In the genomic region with DNA sequence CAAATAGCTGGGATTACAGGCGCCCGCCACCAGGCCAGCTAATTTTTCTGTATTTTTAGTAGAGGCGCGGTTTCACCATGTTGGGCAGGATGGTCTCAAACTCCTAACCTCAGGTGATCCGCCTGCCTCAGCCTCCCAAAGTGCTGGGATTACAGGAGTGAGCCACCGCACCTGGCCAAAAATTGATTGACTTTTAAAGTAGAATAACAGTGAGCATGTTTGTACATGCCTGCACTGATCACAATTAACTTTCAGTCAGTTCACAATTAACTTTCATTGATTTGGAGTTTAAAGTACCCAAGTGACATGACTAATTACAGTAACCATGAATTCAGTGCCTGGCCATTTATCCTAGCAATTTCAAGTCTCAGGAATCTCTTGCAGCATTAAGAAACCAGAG, we compare ENCODE assay signal across 1 cellular context.
TF ChIP-seq lines count a peak whose summit lies in the region.

No MANE protein-coding gene starts in this region.

TF ChIP-seq in SK-N-SH treated with all-trans-retinoic acid at 6 μM for 48 hours, 23 proteins besides CTCF, POLR2A, EP300 and RAD21 (continued from another document):
- TF ChIP-seq, protein P1, sequence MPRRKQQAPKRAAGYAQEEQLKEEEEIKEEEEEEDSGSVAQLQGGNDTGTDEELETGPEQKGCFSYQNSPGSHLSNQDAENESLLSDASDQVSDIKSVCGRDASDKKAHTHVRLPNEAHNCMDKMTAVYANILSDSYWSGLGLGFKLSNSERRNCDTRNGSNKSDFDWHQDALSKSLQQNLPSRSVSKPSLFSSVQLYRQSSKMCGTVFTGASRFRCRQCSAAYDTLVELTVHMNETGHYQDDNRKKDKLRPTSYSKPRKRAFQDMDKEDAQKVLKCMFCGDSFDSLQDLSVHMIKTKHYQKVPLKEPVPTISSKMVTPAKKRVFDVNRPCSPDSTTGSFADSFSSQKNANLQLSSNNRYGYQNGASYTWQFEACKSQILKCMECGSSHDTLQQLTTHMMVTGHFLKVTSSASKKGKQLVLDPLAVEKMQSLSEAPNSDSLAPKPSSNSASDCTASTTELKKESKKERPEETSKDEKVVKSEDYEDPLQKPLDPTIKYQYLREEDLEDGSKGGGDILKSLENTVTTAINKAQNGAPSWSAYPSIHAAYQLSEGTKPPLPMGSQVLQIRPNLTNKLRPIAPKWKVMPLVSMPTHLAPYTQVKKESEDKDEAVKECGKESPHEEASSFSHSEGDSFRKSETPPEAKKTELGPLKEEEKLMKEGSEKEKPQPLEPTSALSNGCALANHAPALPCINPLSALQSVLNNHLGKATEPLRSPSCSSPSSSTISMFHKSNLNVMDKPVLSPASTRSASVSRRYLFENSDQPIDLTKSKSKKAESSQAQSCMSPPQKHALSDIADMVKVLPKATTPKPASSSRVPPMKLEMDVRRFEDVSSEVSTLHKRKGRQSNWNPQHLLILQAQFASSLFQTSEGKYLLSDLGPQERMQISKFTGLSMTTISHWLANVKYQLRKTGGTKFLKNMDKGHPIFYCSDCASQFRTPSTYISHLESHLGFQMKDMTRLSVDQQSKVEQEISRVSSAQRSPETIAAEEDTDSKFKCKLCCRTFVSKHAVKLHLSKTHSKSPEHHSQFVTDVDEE (CRISPR knock-in tag; IDR thresholded peaks at IDR 0.05), result no peak
